ENCODE assay signal across 1 cellular context in the genomic region with DNA sequence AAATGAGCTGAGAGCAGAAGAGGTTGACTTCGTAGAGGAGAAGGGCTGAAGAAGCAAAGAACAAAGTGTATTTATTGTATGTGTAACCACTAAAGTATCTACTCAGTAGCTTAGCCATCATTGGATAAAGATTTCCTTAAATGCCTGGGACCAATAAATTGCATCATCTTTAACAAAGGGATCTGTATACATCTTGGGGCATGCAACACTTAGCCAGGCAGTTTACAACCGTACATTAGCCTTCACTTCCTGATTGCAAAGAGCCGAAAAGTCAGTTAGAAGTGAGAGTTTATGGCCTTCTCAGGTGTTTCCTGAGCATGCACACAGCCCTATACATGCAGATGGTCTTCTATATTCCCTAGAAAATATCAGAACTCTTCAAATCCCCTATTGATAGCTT.
TF ChIP-seq lines count a peak whose summit lies in the region.

No MANE protein-coding gene starts in this region.

TF ChIP-seq in IMR-90, 13 proteins besides CTCF, POLR2A, EP300 and RAD21:
- TF ChIP-seq MAFK (IDR thresholded peaks at IDR 0.05; ENCODE audit: low read depth, low read length) (no peak), CEBPB (IDR thresholded peaks at IDR 0.05; ENCODE audit: low read depth, low read length) (peak; percentile 65)
